ENCODE assay signal across 1 cellular context in genomic region chr2:55302241-55302640, GRCh38.
TF ChIP-seq lines count a peak whose summit lies in the region.

No MANE protein-coding gene starts in this region.

TF ChIP-seq in GM12878, 131 proteins besides CTCF, POLR2A, EP300 and RAD21 (continued from another document and continues in another):
- TF ChIP-seq, protein P1, sequence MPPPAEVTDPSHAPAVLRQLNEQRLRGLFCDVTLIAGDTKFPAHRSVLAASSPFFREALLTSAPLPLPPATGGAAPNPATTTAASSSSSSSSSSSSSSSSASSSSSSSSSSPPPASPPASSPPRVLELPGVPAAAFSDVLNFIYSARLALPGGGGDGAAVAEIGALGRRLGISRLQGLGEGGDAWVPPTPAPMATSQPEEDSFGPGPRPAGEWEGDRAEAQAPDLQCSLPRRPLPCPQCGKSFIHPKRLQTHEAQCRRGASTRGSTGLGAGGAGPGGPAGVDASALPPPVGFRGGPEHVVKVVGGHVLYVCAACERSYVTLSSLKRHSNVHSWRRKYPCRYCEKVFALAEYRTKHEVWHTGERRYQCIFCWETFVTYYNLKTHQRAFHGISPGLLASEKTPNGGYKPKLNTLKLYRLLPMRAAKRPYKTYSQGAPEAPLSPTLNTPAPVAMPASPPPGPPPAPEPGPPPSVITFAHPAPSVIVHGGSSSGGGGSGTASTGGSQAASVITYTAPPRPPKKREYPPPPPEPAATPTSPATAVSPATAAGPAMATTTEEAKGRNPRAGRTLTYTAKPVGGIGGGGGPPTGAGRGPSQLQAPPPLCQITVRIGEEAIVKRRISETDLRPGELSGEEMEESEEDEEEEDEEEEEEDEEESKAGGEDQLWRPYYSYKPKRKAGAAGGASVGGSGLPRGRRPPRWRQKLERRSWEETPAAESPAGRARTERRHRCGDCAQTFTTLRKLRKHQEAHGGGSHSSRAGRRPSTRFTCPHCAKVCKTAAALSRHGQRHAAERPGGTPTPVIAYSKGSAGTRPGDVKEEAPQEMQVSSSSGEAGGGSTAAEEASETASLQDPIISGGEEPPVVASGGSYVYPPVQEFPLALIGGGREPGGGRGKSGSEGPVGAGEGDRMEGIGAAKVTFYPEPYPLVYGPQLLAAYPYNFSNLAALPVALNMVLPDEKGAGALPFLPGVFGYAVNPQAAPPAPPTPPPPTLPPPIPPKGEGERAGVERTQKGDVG (CRISPR knock-in tag; IDR thresholded peaks at IDR 0.05): no peak
- TF ChIP-seq EED (IDR thresholded peaks at IDR 0.05; ENCODE audit: low read depth): 0 out of 2 replicates have a peak, but pooled peaks have one; percentile 31
- TF ChIP-seq CHD4 (IDR thresholded peaks at IDR 0.05): no peak
- TF ChIP-seq SUPT20H (IDR thresholded peaks at IDR 0.05; ENCODE audit: borderline replicate concordance, control insufficient read depth, low read depth, low read length): no peak
- TF ChIP-seq HCFC1 (IDR thresholded peaks at IDR 0.05; ENCODE audit: low read length): no peak
- no peak for TF ChIP-seq RAD51 (IDR thresholded peaks at IDR 0.05)
- TF ChIP-seq MYC (IDR thresholded peaks at IDR 0.05; ENCODE audit: insufficient read depth, insufficient read length, insufficient replicate concordance, low read length, severe bottlenecking): no peak
- 0 out of 2 replicates have a peak, but pooled peaks have one; percentile 23 for TF ChIP-seq IKZF1 (conservative IDR thresholded peaks at IDR 0.05)
- peak; percentile 21 to 22; a peak in 1 of 4 replicates for TF ChIP-seq BHLHE40 (IDR thresholded peaks at IDR 0.05; ENCODE audit: borderline replicate concordance in 1 of 2, low read depth in 2 of 2, low read length in 1 of 2)
- TF ChIP-seq PKNOX1 (IDR thresholded peaks at IDR 0.05): peak; percentile 70; the same call in 1 of the 2 replicates
- TF ChIP-seq ATF2 (IDR thresholded peaks at IDR 0.05; ENCODE audit: low read length): peak; percentile 90
- peak; percentile 87 for TF ChIP-seq MEF2B (IDR thresholded peaks at IDR 0.05; ENCODE audit: partially characterized antibody, poor library complexity, severe bottlenecking)
- TF ChIP-seq, protein P2, sequence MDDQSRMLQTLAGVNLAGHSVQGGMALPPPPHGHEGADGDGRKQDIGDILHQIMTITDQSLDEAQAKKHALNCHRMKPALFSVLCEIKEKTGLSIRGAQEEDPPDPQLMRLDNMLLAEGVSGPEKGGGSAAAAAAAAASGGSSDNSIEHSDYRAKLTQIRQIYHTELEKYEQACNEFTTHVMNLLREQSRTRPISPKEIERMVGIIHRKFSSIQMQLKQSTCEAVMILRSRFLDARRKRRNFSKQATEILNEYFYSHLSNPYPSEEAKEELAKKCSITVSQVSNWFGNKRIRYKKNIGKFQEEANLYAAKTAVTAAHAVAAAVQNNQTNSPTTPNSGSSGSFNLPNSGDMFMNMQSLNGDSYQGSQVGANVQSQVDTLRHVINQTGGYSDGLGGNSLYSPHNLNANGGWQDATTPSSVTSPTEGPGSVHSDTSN (IDR thresholded peaks at IDR 0.05; ENCODE audit: insufficient replicate concordance, low read depth, low read length): no peak
- peak; percentile 95 for TF ChIP-seq MTA2 (IDR thresholded peaks at IDR 0.05; ENCODE audit: low read depth)
- peak; percentile 90; the same call in 1 of the 2 replicates for TF ChIP-seq FOXM1 (IDR thresholded peaks at IDR 0.05; ENCODE audit: low read depth, low read length)
- no peak for TF ChIP-seq WRNIP1 (IDR thresholded peaks at IDR 0.05; ENCODE audit: borderline replicate concordance, low read depth, low read length)
- peak; percentile 58; the same call in 1 of the 2 replicates for TF ChIP-seq ZNF24 (IDR thresholded peaks at IDR 0.05)
- TF ChIP-seq POU2F2 (IDR thresholded peaks at IDR 0.05; ENCODE audit: borderline replicate concordance, low read depth, low read length): peak; percentile 9; the same call in 1 of the 3 replicates
- TF ChIP-seq RUNX3 (IDR thresholded peaks at IDR 0.05; ENCODE audit: low read length): peak; percentile 99
- TF ChIP-seq MXI1 (IDR thresholded peaks at IDR 0.05; ENCODE audit: low read depth, low read length): no peak
- TF ChIP-seq GABPA (IDR thresholded peaks at IDR 0.05; ENCODE audit: low read depth): peak; percentile 60; the same call in 1 of the 2 replicates
- no peak for TF ChIP-seq BRCA1 (IDR thresholded peaks at IDR 0.05; ENCODE audit: low read depth, low read length)
- TF ChIP-seq CBFB (IDR thresholded peaks at IDR 0.05; ENCODE audit: low read depth): peak; percentile 94
- TF ChIP-seq IKZF2 (IDR thresholded peaks at IDR 0.05): peak; percentile 38 to 67; a peak in 3 of 4 replicates
- TF ChIP-seq TCF12 (IDR thresholded peaks at IDR 0.05; ENCODE audit: low read depth, low read length): 0 out of 2 replicates have a peak, but pooled peaks have one; percentile 28
- TF ChIP-seq ZBED1 (IDR thresholded peaks at IDR 0.05; ENCODE audit: borderline replicate concordance): peak; percentile 76; the same call in 1 of the 2 replicates
- no peak for TF ChIP-seq ATF3 (IDR thresholded peaks at IDR 0.05; ENCODE audit: borderline replicate concordance, extremely low read depth, low read depth, low read length)
- peak; percentile 93 for TF ChIP-seq JUNB (IDR thresholded peaks at IDR 0.05)
- TF ChIP-seq ZBTB40 (IDR thresholded peaks at IDR 0.05; ENCODE audit: borderline replicate concordance): no peak
- TF ChIP-seq BMI1 (IDR thresholded peaks at IDR 0.05; ENCODE audit: borderline replicate concordance): no peak
- no peak for TF ChIP-seq ZZZ3 (IDR thresholded peaks at IDR 0.05; ENCODE audit: control insufficient read depth, insufficient read length, low read depth)
- TF ChIP-seq BCL11A (IDR thresholded peaks at IDR 0.05; ENCODE audit: low read depth, low read length): peak; percentile 94
- TF ChIP-seq TBL1XR1 (IDR thresholded peaks at IDR 0.05; ENCODE audit: low read depth, low read length): 0 out of 2 replicates have a peak, but pooled peaks have one; percentile 26
- TF ChIP-seq IRF4 (IDR thresholded peaks at IDR 0.05; ENCODE audit: low read depth, low read length): peak; percentile 61; the same call in 1 of the 2 replicates
- TF ChIP-seq MTA3 (IDR thresholded peaks at IDR 0.05; ENCODE audit: borderline replicate concordance, low read length): peak; percentile 87; the same call in 1 of the 2 replicates
- no peak for TF ChIP-seq POLR2AphosphoS2 (IDR thresholded peaks at IDR 0.05; ENCODE audit: low read depth, low read length)
- no peak; the same call in 1 of the 2 replicates for TF ChIP-seq TCF7 (IDR thresholded peaks at IDR 0.05; ENCODE audit: borderline replicate concordance)
- no peak for TF ChIP-seq KLF5 (IDR thresholded peaks at IDR 0.05; ENCODE audit: partially characterized antibody)
- no peak for TF ChIP-seq TCF3 (IDR thresholded peaks at IDR 0.05; ENCODE audit: borderline replicate concordance, insufficient read depth, low read depth, low read length)
- TF ChIP-seq NFIC (IDR thresholded peaks at IDR 0.05; ENCODE audit: low read depth, low read length): peak; percentile 96
- TF ChIP-seq ZNF217 (IDR thresholded peaks at IDR 0.05): peak; percentile 97
- TF ChIP-seq, protein P3, sequence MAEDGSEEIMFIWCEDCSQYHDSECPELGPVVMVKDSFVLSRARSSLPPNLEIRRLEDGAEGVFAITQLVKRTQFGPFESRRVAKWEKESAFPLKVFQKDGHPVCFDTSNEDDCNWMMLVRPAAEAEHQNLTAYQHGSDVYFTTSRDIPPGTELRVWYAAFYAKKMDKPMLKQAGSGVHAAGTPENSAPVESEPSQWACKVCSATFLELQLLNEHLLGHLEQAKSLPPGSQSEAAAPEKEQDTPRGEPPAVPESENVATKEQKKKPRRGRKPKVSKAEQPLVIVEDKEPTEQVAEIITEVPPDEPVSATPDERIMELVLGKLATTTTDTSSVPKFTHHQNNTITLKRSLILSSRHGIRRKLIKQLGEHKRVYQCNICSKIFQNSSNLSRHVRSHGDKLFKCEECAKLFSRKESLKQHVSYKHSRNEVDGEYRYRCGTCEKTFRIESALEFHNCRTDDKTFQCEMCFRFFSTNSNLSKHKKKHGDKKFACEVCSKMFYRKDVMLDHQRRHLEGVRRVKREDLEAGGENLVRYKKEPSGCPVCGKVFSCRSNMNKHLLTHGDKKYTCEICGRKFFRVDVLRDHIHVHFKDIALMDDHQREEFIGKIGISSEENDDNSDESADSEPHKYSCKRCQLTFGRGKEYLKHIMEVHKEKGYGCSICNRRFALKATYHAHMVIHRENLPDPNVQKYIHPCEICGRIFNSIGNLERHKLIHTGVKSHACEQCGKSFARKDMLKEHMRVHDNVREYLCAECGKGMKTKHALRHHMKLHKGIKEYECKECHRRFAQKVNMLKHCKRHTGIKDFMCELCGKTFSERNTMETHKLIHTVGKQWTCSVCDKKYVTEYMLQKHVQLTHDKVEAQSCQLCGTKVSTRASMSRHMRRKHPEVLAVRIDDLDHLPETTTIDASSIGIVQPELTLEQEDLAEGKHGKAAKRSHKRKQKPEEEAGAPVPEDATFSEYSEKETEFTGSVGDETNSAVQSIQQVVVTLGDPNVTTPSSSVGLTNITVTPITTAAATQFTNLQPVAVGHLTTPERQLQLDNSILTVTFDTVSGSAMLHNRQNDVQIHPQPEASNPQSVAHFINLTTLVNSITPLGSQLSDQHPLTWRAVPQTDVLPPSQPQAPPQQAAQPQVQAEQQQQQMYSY (CRISPR knock-in tag; IDR thresholded peaks at IDR 0.05): no peak
- TF ChIP-seq TAF1 (IDR thresholded peaks at IDR 0.05; ENCODE audit: borderline replicate concordance, low read depth, low read length): no peak
- TF ChIP-seq IRF3 (IDR thresholded peaks at IDR 0.05): no peak
- TF ChIP-seq CREM (IDR thresholded peaks at IDR 0.05; ENCODE audit: low read depth): peak; percentile 76
- peak in 1 of 2 experiments; percentile 87; a peak in 1 of 4 replicates for TF ChIP-seq CEBPB (IDR thresholded peaks at IDR 0.05; ENCODE audit: borderline replicate concordance in 1 of 2, low read depth in 2 of 2, low read length in 2 of 2)
- TF ChIP-seq ZNF622 (IDR thresholded peaks at IDR 0.05): no peak
- peak; percentile 75 for TF ChIP-seq DPF2 (IDR thresholded peaks at IDR 0.05)
- TF ChIP-seq, protein P4, sequence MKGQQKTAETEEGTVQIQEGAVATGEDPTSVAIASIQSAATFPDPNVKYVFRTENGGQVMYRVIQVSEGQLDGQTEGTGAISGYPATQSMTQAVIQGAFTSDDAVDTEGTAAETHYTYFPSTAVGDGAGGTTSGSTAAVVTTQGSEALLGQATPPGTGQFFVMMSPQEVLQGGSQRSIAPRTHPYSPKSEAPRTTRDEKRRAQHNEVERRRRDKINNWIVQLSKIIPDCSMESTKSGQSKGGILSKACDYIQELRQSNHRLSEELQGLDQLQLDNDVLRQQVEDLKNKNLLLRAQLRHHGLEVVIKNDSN (IDR thresholded peaks at IDR 0.05; ENCODE audit: borderline replicate concordance, extremely low read length, insufficient read depth, low read depth, low read length): no peak
- 0 out of 2 replicates have a peak, but pooled peaks have one; percentile 53 for TF ChIP-seq PAX5 (IDR thresholded peaks at IDR 0.05; ENCODE audit: borderline replicate concordance, low read depth, low read length)
